ENCODE assay signal across 8 cellular contexts in the genomic region with DNA sequence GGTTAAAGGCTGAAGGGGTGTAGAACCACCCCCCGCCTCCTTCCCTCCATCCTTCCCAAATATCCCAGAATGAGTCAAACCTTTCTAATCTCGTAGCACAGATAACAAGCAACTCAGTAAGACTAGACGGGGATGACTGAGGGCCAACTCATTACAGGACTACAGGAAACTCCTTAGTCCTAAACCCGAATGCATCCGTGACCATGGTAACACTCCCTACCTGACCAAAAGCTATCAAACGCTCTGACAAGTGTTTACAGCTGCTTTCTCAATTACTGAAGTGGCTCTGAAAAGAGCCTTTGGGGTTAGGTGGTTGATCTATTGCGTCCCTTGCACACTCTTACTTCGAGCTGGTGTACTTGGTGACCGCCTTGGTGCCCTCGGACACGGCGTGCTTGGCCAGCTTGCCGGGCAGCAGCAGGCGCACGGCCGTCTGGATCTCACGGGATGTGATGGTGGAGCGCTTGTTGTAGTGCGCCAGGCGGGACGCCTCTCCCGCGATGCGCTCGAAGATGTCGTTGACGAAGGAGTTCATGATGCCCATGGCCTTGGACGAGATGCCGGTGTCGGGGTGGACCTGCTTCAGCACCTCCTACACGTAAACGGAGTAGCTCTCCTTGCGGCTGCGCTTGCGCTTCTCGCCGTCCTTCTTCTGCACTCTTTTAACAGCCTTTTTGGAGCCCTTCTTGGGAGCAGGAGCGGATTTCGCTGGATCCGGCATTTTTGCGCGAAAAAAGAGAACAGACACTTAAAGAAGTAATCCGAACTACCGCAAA.
DNase-seq lines count a peak whose midpoint lies in the region; ATAC-seq, FAIRE-seq and TF ChIP-seq lines count a peak whose summit lies in the region.
"Not testable (repeated sequence)": the region's sequence is repeated elsewhere in the genome, so short reads cannot be mapped to it uniquely, and the experiment has no call there.

No MANE protein-coding gene starts in this region.

- H3K4me2 ChIP-seq in parathyroid adenoma (ENCODE audit: low read length): not testable (repeated sequence)

- not testable (repeated sequence) for H3K36me3 ChIP-seq in kidney (ENCODE audit: control insufficient read depth in 1 of 2, insufficient read depth in 2 of 2, low read length in 2 of 2); parathyroid adenoma (ENCODE audit: control insufficient read depth, insufficient read depth, low read length); subcutaneous abdominal adipose tissue (ENCODE audit: control insufficient read depth in 5 of 5, insufficient read depth in 5 of 5, low read length in 5 of 5)

- not testable (repeated sequence) for H3K9me3 ChIP-seq in kidney (ENCODE audit: control insufficient read depth in 1 of 2, low read length in 2 of 2); parathyroid adenoma (ENCODE audit: control insufficient read depth, low read length); subcutaneous abdominal adipose tissue (ENCODE audit: control insufficient read depth in 5 of 5, low read length in 5 of 5)

- H3K9me3 Mint-ChIP-seq in activated T-cell treated with anti-CD3 and anti-CD28 coated beads, Interleukin-2, amount 50 U/mL, for 72 hours; central memory CD8-positive, alpha-beta T cell: not testable (repeated sequence)

- not testable (repeated sequence) for H3K27ac ChIP-seq in kidney (ENCODE audit: low read depth in 2 of 2, low read length in 2 of 2); subcutaneous abdominal adipose tissue (ENCODE audit: low read depth, low read length)
- H3K27ac ChIP-seq in parathyroid adenoma: peak overlapping the region; percentile 29

- not testable (repeated sequence) for H3K36me3 Mint-ChIP-seq in activated T-cell treated with anti-CD3 and anti-CD28 coated beads, Interleukin-2, amount 50 U/mL, for 72 hours (ENCODE audit: insufficient read depth in 2 of 2); central memory CD8-positive, alpha-beta T cell (ENCODE audit: insufficient read depth)

- H3K27me3 Mint-ChIP-seq in activated T-cell treated with anti-CD3 and anti-CD28 coated beads, Interleukin-2, amount 50 U/mL, for 72 hours (ENCODE audit: low read depth); central memory CD8-positive, alpha-beta T cell: not testable (repeated sequence)

- intact Hi-C loops in kidney (cut with DNase I): not testable (repeated sequence)

- not testable (repeated sequence) for H3K27ac Mint-ChIP-seq in activated T-cell treated with anti-CD3 and anti-CD28 coated beads, Interleukin-2, amount 50 U/mL, for 72 hours; central memory CD8-positive, alpha-beta T cell (ENCODE audit: low read depth)

- not testable (repeated sequence) for H3K27me3 ChIP-seq in parathyroid adenoma (ENCODE audit: control insufficient read depth, insufficient read depth, low read length); subcutaneous abdominal adipose tissue (ENCODE audit: control insufficient read depth in 5 of 5, insufficient read depth in 4 of 5, low read length in 5 of 5)

- TF ChIP-seq CTCF in AG10803 (conservative IDR thresholded peaks at IDR 0.05; ENCODE audit: low read length); fibroblast of pulmonary artery (IDR thresholded peaks at IDR 0.05; ENCODE audit: low read length, missing control alignments); kidney (IDR thresholded peaks at IDR 0.05; ENCODE audit: borderline replicate concordance, extremely low read depth, insufficient read depth); parathyroid adenoma (IDR thresholded peaks at IDR 0.05): not testable (repeated sequence)

- H3K4me1 Mint-ChIP-seq in activated T-cell treated with anti-CD3 and anti-CD28 coated beads, Interleukin-2, amount 50 U/mL, for 72 hours (ENCODE audit: low read depth); central memory CD8-positive, alpha-beta T cell: not testable (repeated sequence)

- ATAC-seq in activated T-cell treated with anti-CD3 and anti-CD28 coated beads, Interleukin-2, amount 50 U/mL, for 72 hours (replicated peaks in 1 of 2): peak; percentile 58 to 74
- ATAC-seq in central memory CD8-positive, alpha-beta T cell (replicated peaks; ENCODE audit: extremely low read depth, poor library complexity, severe bottlenecking): peak; percentile 7

- DNase-seq in AG10803 (ENCODE audit: low read depth) (peak; percentile 6), M059J (ENCODE audit: low read depth) (peak; percentile 1), fibroblast of pulmonary artery (ENCODE audit: low read depth) (peak; percentile 29)
- not testable (repeated sequence) for DNase-seq in activated T-cell treated with anti-CD3 and anti-CD28 coated beads, Interleukin-2, amount 50 U/mL, for 72 hours; central memory CD8-positive, alpha-beta T cell (ENCODE audit: low spot score in 2 of 2); kidney

- H2AFZ ChIP-seq in parathyroid adenoma: not testable (repeated sequence)

- H3K4me1 ChIP-seq in kidney (ENCODE audit: control insufficient read depth in 1 of 2, insufficient read depth in 1 of 2, low read depth in 1 of 2, low read length in 2 of 2); parathyroid adenoma; subcutaneous abdominal adipose tissue (ENCODE audit: control insufficient read depth in 5 of 5, insufficient read depth in 5 of 5, low read length in 5 of 5): not testable (repeated sequence)

- FAIRE-seq in kidney (lab: Jason Lieb, UNC): not testable (repeated sequence)

- not testable (repeated sequence) for H3K9ac ChIP-seq in kidney (ENCODE audit: low read length in 2 of 2); parathyroid adenoma; subcutaneous abdominal adipose tissue (ENCODE audit: low read length in 5 of 5)

- not testable (repeated sequence) for H3K4me3 Mint-ChIP-seq in activated T-cell treated with anti-CD3 and anti-CD28 coated beads, Interleukin-2, amount 50 U/mL, for 72 hours; central memory CD8-positive, alpha-beta T cell

- not testable (repeated sequence) for H3K79me2 ChIP-seq in parathyroid adenoma

- H3K4me3 ChIP-seq in AG10803 (ENCODE audit: low read length) (peak overlapping the region; percentile 52), fibroblast of pulmonary artery (replicated peaks; ENCODE audit: low read depth, low read length) (peak overlapping the region; percentile 42), kidney (ENCODE audit: low read length in 2 of 2) (peak overlapping the region; percentile 48), parathyroid adenoma (ENCODE audit: low read depth, low read length) (peak overlapping the region; percentile 16), subcutaneous abdominal adipose tissue (ENCODE audit: low read depth in 1 of 5, low read length in 5 of 5) (peak overlapping the region; percentile 43 to 55 (median 53))
